Comparison of ENCODE assay signal across 8 cellular contexts in genomic region chr12:7933255-7933726, GRCh38. TPM values are rescaled to one million over a fixed set of nuclear protein-coding genes. Genes with fewer than 3 reads are reported as not detected.
DNase-seq lines count a peak whose midpoint lies in the region; ATAC-seq and TF ChIP-seq lines count a peak whose summit lies in the region.

No MANE protein-coding gene starts in this region.

- H2BK12ac ChIP-seq in neuronal stem cell (ENCODE audit: low read length) = no peak overlapping the region

- H3K4me1 ChIP-seq in gastroesophageal sphincter = peaks cover 0 to 55% (median 0%) of the 10 kb centered on the region in 3 donors
- H3K4me1 ChIP-seq in neuronal stem cell (ENCODE audit: control insufficient read depth in 2 of 2, insufficient read depth in 1 of 2, low read depth in 1 of 2, low read length in 2 of 2) = peaks cover 2 to 11% of the 10 kb centered on the region in 2 donors
- H3K4me1 ChIP-seq in subcutaneous abdominal adipose tissue (ENCODE audit: control insufficient read depth in 5 of 5, insufficient read depth in 5 of 5, low read length in 5 of 5) = peaks cover 0 to 35% (median 17%) of the 10 kb centered on the region in 5 donors

- TF ChIP-seq CTCF in gastroesophageal sphincter (IDR thresholded peaks at IDR 0.05) = peak; percentile 50 to 82 (median 78)

- no peak overlapping the region for H4K8ac ChIP-seq in neuronal stem cell (ENCODE audit: low read depth, low read length)

- H2AK5ac ChIP-seq in neuronal stem cell (ENCODE audit: low read depth, low read length) = no peak overlapping the region

- H3K4me3 ChIP-seq in gastroesophageal sphincter (peak overlapping the region; percentile 26 to 58), neuronal stem cell (ENCODE audit: low read length in 2 of 2) (peak overlapping the region; percentile 48 to 69), subcutaneous abdominal adipose tissue (ENCODE audit: low read depth in 1 of 5, low read length in 5 of 5) (peak overlapping the region; percentile 78 to 98 (median 81))

- no peak overlapping the region for H3K18ac ChIP-seq in neuronal stem cell (ENCODE audit: low read length)

- TF ChIP-seq EP300 in gastroesophageal sphincter (IDR thresholded peaks at IDR 0.05) = no peak

- TF ChIP-seq POLR2A in gastroesophageal sphincter (IDR thresholded peaks at IDR 0.05) = no peak

- H3K4ac ChIP-seq in neuronal stem cell (ENCODE audit: low read length) = no peak overlapping the region

- no peak overlapping the region for H2BK120ac ChIP-seq in neuronal stem cell (ENCODE audit: low read depth, low read length)

- no peak overlapping the region for H4K91ac ChIP-seq in neuronal stem cell (ENCODE audit: low read depth, low read length, poor library complexity)

- peak overlapping the region; percentile 73 to 82 (median 81) for H3K27ac ChIP-seq in gastroesophageal sphincter
- no peak overlapping the region for H3K27ac ChIP-seq in neuronal stem cell (replicated peaks; ENCODE audit: low read length)
- H3K27ac ChIP-seq in subcutaneous abdominal adipose tissue (ENCODE audit: low read depth, low read length) = peak overlapping the region; percentile 86

- H3K9me3 ChIP-seq in gastroesophageal sphincter = no peaks in the 10 kb centered on the region
- no peaks in the 10 kb centered on the region for H3K9me3 ChIP-seq in neuronal stem cell (replicated peaks in 1 of 2; ENCODE audit: control insufficient read depth in 2 of 2, insufficient read depth in 1 of 2, low read depth in 1 of 2, low read length in 2 of 2)
- no peaks in the 10 kb centered on the region for H3K9me3 ChIP-seq in subcutaneous abdominal adipose tissue (ENCODE audit: control insufficient read depth in 5 of 5, low read length in 5 of 5)

- no peak overlapping the region for H2BK5ac ChIP-seq in neuronal stem cell (ENCODE audit: low read length)

- WGBS in gastroesophageal sphincter (ENCODE audit: low coverage in 1 of 2), 2 donors = 0 to 5% methylated on average over 3 to 7 of the region's 7 CpGs
- WGBS in neuronal stem cell (ENCODE audit: extremely low coverage in 2 of 2, insufficient read length in 2 of 2, insufficient replicate concordance in 1 of 2), 2 donors = no CpG with 5 or more reads among the region's 7 CpGs

- H3K27me3 Mint-ChIP-seq in activated T-helper 17 cell treated with anti-CD3 and anti-CD28 coated beads, Interleukin-2, amount 50 U/mL, for 72 hours = no peaks in the 10 kb centered on the region

- no peak overlapping the region for H3K14ac ChIP-seq in neuronal stem cell (ENCODE audit: low read length)

- H3K23ac ChIP-seq in neuronal stem cell (ENCODE audit: low read depth, low read length, poor library complexity) = no peak overlapping the region

- ATAC-seq in GM21529 (IDR thresholded peaks at IDR 0.05; ENCODE audit: unreplicated experiment) (peak; percentile 86), gastroesophageal sphincter (peak; percentile 91)
- ATAC-seq in activated T-helper 17 cell treated with anti-CD3 and anti-CD28 coated beads, Interleukin-2, amount 50 U/mL, for 72 hours (replicated peaks) = peak; percentile 81

- H3K4me2 ChIP-seq in neuronal stem cell (ENCODE audit: insufficient read depth, low read length, poor library complexity, severe bottlenecking) = peak overlapping the region; percentile 15

- DNase-seq in DMS53 (lab: John Stamatoyannopoulos, UW) (peak; percentile 88), HuH-7.5 (ENCODE audit: low spot score) (peak; percentile 64), RPMI8226 (peak; percentile 86), neuronal stem cell (ENCODE audit: low spot score) (peak; percentile 74)

- H3K27me3 ChIP-seq in gastroesophageal sphincter = no peaks in the 10 kb centered on the region
- no peaks in the 10 kb centered on the region for H3K27me3 ChIP-seq in neuronal stem cell (ENCODE audit: control insufficient read depth in 3 of 3, insufficient read depth in 3 of 3, low read depth in 1 of 3, low read length in 3 of 3)
- peaks cover 0 to 3% (median 3%) of the 10 kb centered on the region in 5 donors for H3K27me3 ChIP-seq in subcutaneous abdominal adipose tissue (ENCODE audit: control insufficient read depth in 5 of 5, insufficient read depth in 4 of 5, low read length in 5 of 5)

- H3K9ac ChIP-seq in neuronal stem cell (ENCODE audit: low read depth, low read length, poor library complexity) (no peak overlapping the region), subcutaneous abdominal adipose tissue (ENCODE audit: low read length in 5 of 5) (peak overlapping the region in 2 of 5 donors; percentile 83 to 91)

- H3K4me1 Mint-ChIP-seq in activated T-helper 17 cell treated with anti-CD3 and anti-CD28 coated beads, Interleukin-2, amount 50 U/mL, for 72 hours = peaks cover 21% of the 10 kb centered on the region

- H2BK15ac ChIP-seq in neuronal stem cell (ENCODE audit: low read length) = no peak overlapping the region

- H2AFZ ChIP-seq in neuronal stem cell (ENCODE audit: low read length) = no peak overlapping the region

- H3K36me3 Mint-ChIP-seq in activated T-helper 17 cell treated with anti-CD3 and anti-CD28 coated beads, Interleukin-2, amount 50 U/mL, for 72 hours (ENCODE audit: low read depth) = no peaks in the 10 kb centered on the region

- no peak overlapping the region for H3K27ac Mint-ChIP-seq in activated T-helper 17 cell treated with anti-CD3 and anti-CD28 coated beads, Interleukin-2, amount 50 U/mL, for 72 hours

- no peaks in the 10 kb centered on the region for H3K9me3 Mint-ChIP-seq in activated T-helper 17 cell treated with anti-CD3 and anti-CD28 coated beads, Interleukin-2, amount 50 U/mL, for 72 hours

- peaks cover 3% of the 10 kb centered on the region for H3K79me1 ChIP-seq in neuronal stem cell (ENCODE audit: low read depth, low read length)

- no peak overlapping the region for H3K4me3 Mint-ChIP-seq in activated T-helper 17 cell treated with anti-CD3 and anti-CD28 coated beads, Interleukin-2, amount 50 U/mL, for 72 hours

- H3K36me3 ChIP-seq in gastroesophageal sphincter (peaks cover 0 to 46% of the 10 kb centered on the region in 2 donors), neuronal stem cell (replicated peaks in 1 of 2; ENCODE audit: control insufficient read depth in 2 of 2, insufficient read depth in 2 of 2, low read length in 2 of 2) (peaks cover 21 to 64% of the 10 kb centered on the region in 2 donors), subcutaneous abdominal adipose tissue (ENCODE audit: control insufficient read depth in 5 of 5, insufficient read depth in 5 of 5, low read length in 5 of 5) (peaks cover 8 to 45% (median 33%) of the 10 kb centered on the region in 5 donors)

RNA-seq across cellular contexts. Expression of gene SLC2A3, which starts 2.7 kb away (rescaled TPM):
- total RNA-seq in activated T-helper 17 cell treated with anti-CD3 and anti-CD28 coated beads, Interleukin-2, amount 50 U/mL, for 72 hours = 1,000 to 10,000 TPM in 1 of 2 donors, 100 to 1,000 TPM in 1; 296 to 1,246 TPM
- total RNA-seq in gastroesophageal sphincter = 10 to 100 TPM; 11.5 to 46.6 (median 12.8) TPM
- polyA plus RNA-seq in neuronal stem cell (2013, experiment 1 of 2) = 103 TPM
- 104 TPM for polyA plus RNA-seq in neuronal stem cell (2013, experiment 2 of 2)

Comparison
In these comparisons a context has a peak if more than half of its experiments do, and no peak if none do; other contexts are left out.
1. RNA of gene SLC2A3, which starts 2.7 kb away (total RNA-seq): 296 to 1,246 TPM in activated T-helper 17 cell treated with anti-CD3 and anti-CD28 coated beads, Interleukin-2, amount 50 U/mL, for 72 hours; 11.5 to 46.6 TPM in gastroesophageal sphincter; every median in the first group is over 4 times any median in the second.
2. Peak in every context shown above with its lines, with median percentiles within 50 percentile points of each other: DNase-seq, ATAC-seq and H3K4me3 ChIP-seq.